ENCODE assay signal across 1 cellular context in genomic region chr18:22020127-22020866, GRCh38.
A peak's percentile ranks its signal among the peaks of the same experiment; 100 is the strongest.
TF ChIP-seq lines count a peak whose summit lies in the region.

No MANE protein-coding gene starts in this region.

TF ChIP-seq in HepG2, 621 proteins besides CTCF, POLR2A, EP300 and RAD21 (continued from another document and continues in another):
- TF ChIP-seq NFYC (CRISPR knock-in tag; IDR thresholded peaks at IDR 0.05) (no peak), MYPOP (CRISPR knock-in tag; IDR thresholded peaks at IDR 0.05) (0 out of 2 replicates have a peak, but pooled peaks have one; percentile 41), TBX2 (CRISPR knock-in tag; IDR thresholded peaks at IDR 0.05; ENCODE audit: borderline replicate concordance) (peak; percentile 58; the same call in 1 of the 2 replicates), ZNF337 (CRISPR knock-in tag; IDR thresholded peaks at IDR 0.05; ENCODE audit: borderline replicate concordance, low read depth) (no peak), TCF12 (IDR thresholded peaks at IDR 0.05) (no peak), TCF12 (CRISPR knock-in tag; IDR thresholded peaks at IDR 0.05) (no peak), ZSCAN29 (CRISPR knock-in tag; conservative IDR thresholded peaks at IDR 0.05) (0 out of 2 replicates have a peak, but pooled peaks have one; percentile 18), ZFY (CRISPR knock-in tag; IDR thresholded peaks at IDR 0.05) (peak; percentile 51; the same call in 1 of the 2 replicates), KDM6A (CRISPR knock-in tag; IDR thresholded peaks at IDR 0.05; ENCODE audit: low read depth) (peak; percentile 37; the same call in 1 of the 2 replicates), PAF1 (CRISPR knock-in tag; IDR thresholded peaks at IDR 0.05) (no peak), ZNF724P (CRISPR knock-in tag; IDR thresholded peaks at IDR 0.05; ENCODE audit: borderline replicate concordance) (no peak), MED1 (CRISPR knock-in tag; IDR thresholded peaks at IDR 0.05) (0 out of 2 replicates have a peak, but pooled peaks have one; percentile 33), ZNF687 (CRISPR knock-in tag; IDR thresholded peaks at IDR 0.05) (peak; percentile 61), PBX2 (CRISPR knock-in tag; IDR thresholded peaks at IDR 0.05) (no peak), SNRNP70 (IDR thresholded peaks at IDR 0.05; ENCODE audit: low read depth, low read length) (no peak), BCL6 (CRISPR knock-in tag; IDR thresholded peaks at IDR 0.05) (peak; percentile 81), LCORL (IDR thresholded peaks at IDR 0.05) (no peak), LCORL (CRISPR knock-in tag; IDR thresholded peaks at IDR 0.05) (peak; percentile 16; the same call in 1 of the 2 replicates), ZNF746 (CRISPR knock-in tag; IDR thresholded peaks at IDR 0.05) (peak; percentile 53; the same call in 1 of the 2 replicates), PTBP1 (IDR thresholded peaks at IDR 0.05; ENCODE audit: low read depth, low read length, poor library complexity, severe bottlenecking) (no peak), ZBTB21 (CRISPR knock-in tag; IDR thresholded peaks at IDR 0.05) (no peak), ZMAT3 (CRISPR knock-in tag; conservative IDR thresholded peaks at IDR 0.05) (no peak), ZNF333 (CRISPR knock-in tag; IDR thresholded peaks at IDR 0.05; ENCODE audit: borderline replicate concordance) (no peak), ZFX (CRISPR knock-in tag; IDR thresholded peaks at IDR 0.05; ENCODE audit: low read depth) (peak; percentile 66), HOXA3 (CRISPR knock-in tag; IDR thresholded peaks at IDR 0.05) (peak; percentile 57; the same call in 1 of the 2 replicates), MAFF (IDR thresholded peaks at IDR 0.05; ENCODE audit: low read depth, low read length) (no peak), HOXD1 (CRISPR knock-in tag; IDR thresholded peaks at IDR 0.05) (0 out of 2 replicates have a peak, but pooled peaks have one; percentile 36), ASH2L (IDR thresholded peaks at IDR 0.05; ENCODE audit: insufficient read length, low read depth, low read length) (peak; percentile 62), ZFP91 (CRISPR knock-in tag; IDR thresholded peaks at IDR 0.05; ENCODE audit: borderline replicate concordance) (0 out of 2 replicates have a peak, but pooled peaks have one; percentile 38), TARDBP (CRISPR knock-in tag; IDR thresholded peaks at IDR 0.05) (no peak), ARNT2 (CRISPR knock-in tag; IDR thresholded peaks at IDR 0.05; ENCODE audit: low read depth) (no peak), CAMTA2 (CRISPR knock-in tag; IDR thresholded peaks at IDR 0.05; ENCODE audit: borderline replicate concordance) (no peak), ZNF503 (CRISPR knock-in tag; IDR thresholded peaks at IDR 0.05) (0 out of 2 replicates have a peak, but pooled peaks have one; percentile 30), PAXIP1 (CRISPR knock-in tag; conservative IDR thresholded peaks at IDR 0.05) (peak; percentile 69), SAP130 (CRISPR knock-in tag; IDR thresholded peaks at IDR 0.05; ENCODE audit: low read depth) (peak; percentile 13; the same call in 1 of the 2 replicates), SKIL (CRISPR knock-in tag; IDR thresholded peaks at IDR 0.05; ENCODE audit: borderline replicate concordance) (peak; percentile 70), GPBP1L1 (CRISPR knock-in tag; IDR thresholded peaks at IDR 0.05) (no peak), MAFG (CRISPR knock-in tag; IDR thresholded peaks at IDR 0.05) (no peak), ZNF225 (CRISPR knock-in tag; IDR thresholded peaks at IDR 0.05) (no peak)
